Comparison of ENCODE assay signal across 12 cellular contexts in genomic region chr2:25980951-25981350, GRCh38. TPM values are rescaled to one million over a fixed set of nuclear protein-coding genes. Genes with fewer than 3 reads are reported as not detected.
A peak's percentile ranks its signal among the peaks of the same experiment; 100 is the strongest.
DNase-seq lines count a peak whose midpoint lies in the region; ATAC-seq and TF ChIP-seq lines count a peak whose summit lies in the region.
"Had no signal": no experiment of that assay in that cellular context is flagged by ENCODE, and none has a peak within 500 bp of the region (broad histone marks: within the 10 kb centered on the region; RNA-seq: fewer than 3 reads in every experiment).

No MANE protein-coding gene starts in this region.

- H3K9ac ChIP-seq in endodermal cell (ENCODE audit: extremely low read depth, low read length, poor library complexity, severe bottlenecking) (no peak overlapping the region), neural cell (ENCODE audit: low read length) (peak overlapping the region; percentile 99)

- H3K79me2 ChIP-seq in neural cell (replicated peaks; ENCODE audit: insufficient read depth, low read length): peaks cover 58% of the 10 kb centered on the region
- H3K79me2 ChIP-seq in OCI-LY7 (ENCODE audit: insufficient read depth, low read depth, low read length): no peaks in the 10 kb centered on the region

- TF ChIP-seq EP300 in neural cell (conservative IDR thresholded peaks at IDR 0.05; ENCODE audit: poor library complexity, severe bottlenecking): no peak

- H3K36me3 Mint-ChIP-seq in Caco-2 (ENCODE audit: insufficient read depth, unreplicated experiment): no peaks in the 10 kb centered on the region
- peaks cover 1% of the 10 kb centered on the region for H3K36me3 Mint-ChIP-seq in IgD-negative memory B cell
- peaks cover 15% of the 10 kb centered on the region for H3K36me3 Mint-ChIP-seq in endodermal cell (ENCODE audit: low read depth)
- peaks cover 5 to 6% of the 10 kb centered on the region in 2 donors for H3K36me3 Mint-ChIP-seq in CD14-positive monocyte

- H3K9me2 ChIP-seq in neural cell (ENCODE audit: insufficient read depth, low read length) (no peaks in the 10 kb centered on the region), OCI-LY7 (ENCODE audit: insufficient read depth, low read length) (no peaks in the 10 kb centered on the region)

- ATAC-seq in body of pancreas: no peak
- no peak for ATAC-seq in heart right ventricle

- H3K36me3 ChIP-seq in Caco-2 (ENCODE audit: control insufficient read depth, insufficient read depth, low read length) (no peaks in the 10 kb centered on the region), endodermal cell (ENCODE audit: control insufficient read depth, insufficient read depth, low read length) (peaks cover 13% of the 10 kb centered on the region), neural cell (ENCODE audit: insufficient read depth, low read length) (peaks cover 7% of the 10 kb centered on the region), body of pancreas (replicated peaks in 1 of 2; ENCODE audit: insufficient read depth in 1 of 2, low read depth in 2 of 2) (no peaks in the 10 kb centered on the region), OCI-LY7 (ENCODE audit: insufficient read depth, low read length) (no peaks in the 10 kb centered on the region), heart right ventricle (peaks cover 0 to 2% (median 0%) of the 10 kb centered on the region in 9 donors)
- H3K36me3 ChIP-seq: lower lobe of right lung had no signal

- peaks cover 26% of the 10 kb centered on the region for H3K4me1 Mint-ChIP-seq in Caco-2 (ENCODE audit: low read depth, unreplicated experiment)
- peaks cover 0 to 10% (median 5%) of the 10 kb centered on the region in 3 donors for H3K4me1 Mint-ChIP-seq in IgD-negative memory B cell
- H3K4me1 Mint-ChIP-seq in endodermal cell: peaks cover 50% of the 10 kb centered on the region
- peaks cover 31% of the 10 kb centered on the region for H3K4me1 Mint-ChIP-seq in CD14-positive monocyte

- H3K9me3 Mint-ChIP-seq in Caco-2 (ENCODE audit: unreplicated experiment) (no peaks in the 10 kb centered on the region), IgD-negative memory B cell (peaks cover 0 to 1% (median 0%) of the 10 kb centered on the region in 3 donors), endodermal cell (no peaks in the 10 kb centered on the region), CD14-positive monocyte (peaks cover 0 to 3% (median 0%) of the 10 kb centered on the region in 7 donors)

- H3F3A ChIP-seq in neural cell (ENCODE audit: insufficient read depth, low read length, poor library complexity, severe bottlenecking): no peaks in the 10 kb centered on the region

- TF ChIP-seq RAD21 in neural cell (conservative IDR thresholded peaks at IDR 0.05): no peak

- POLR2A ChIA-PET in Caco-2 (lab: Charles Lee): interaction anchor here (0.6 kb wide), 1 partner anchor 53 kb away, joined by 3 read pairs; the partner anchor contains the start of gene RAB10
- POLR2A ChIA-PET in OCI-LY7 (lab: Charles Lee): interaction anchor here (0.6 kb wide), 1 partner anchor 164 kb away, joined by 4 read pairs; no protein-coding TSS in a partner anchor

- no peaks in the 10 kb centered on the region for H3K27me3 ChIP-seq in Caco-2 (replicated peaks; ENCODE audit: control insufficient read depth, insufficient read depth, low read length)
- no peaks in the 10 kb centered on the region for H3K27me3 ChIP-seq in endodermal cell (ENCODE audit: control insufficient read depth, insufficient read depth, low read length, poor library complexity, severe bottlenecking)
- H3K27me3 ChIP-seq in neural cell (ENCODE audit: insufficient read depth, low read depth, low read length): no peaks in the 10 kb centered on the region
- H3K27me3 ChIP-seq in body of pancreas: no peaks in the 10 kb centered on the region
- H3K27me3 ChIP-seq in heart right ventricle: no peaks in the 10 kb centered on the region
- H3K27me3 ChIP-seq: gastroesophageal sphincter had no signal

- WGBS in endodermal cell (ENCODE audit: insufficient coverage in 1 of 2, insufficient read length in 1 of 2), 2 experiments: 94 to 96% methylated on average over 8 to 14 of the region's 14 CpGs
- WGBS in body of pancreas, 2 donors: 89 to 97% methylated on average over 12 to 14 of the region's 14 CpGs
- WGBS in heart right ventricle, 2 donors: 98 to 99% methylated on average over 13 to 14 of the region's 14 CpGs

- H3K27me3 Mint-ChIP-seq in Caco-2 (ENCODE audit: insufficient read depth, unreplicated experiment) (no peaks in the 10 kb centered on the region), IgD-negative memory B cell (no peaks in the 10 kb centered on the region), endodermal cell (ENCODE audit: insufficient read depth) (no peaks in the 10 kb centered on the region), CD14-positive monocyte (ENCODE audit: low read depth in 3 of 3) (peaks cover 0 to 11% (median 7%) of the 10 kb centered on the region in 3 donors)

- TF ChIP-seq CTCF in Caco-2 (IDR thresholded peaks at IDR 0.05; ENCODE audit: insufficient read depth in 1 of 2, low read depth in 1 of 2, low read length in 1 of 2, severe bottlenecking in 1 of 2, unreplicated experiment in 1 of 2): no peak
- no peak for TF ChIP-seq CTCF in endodermal cell (conservative IDR thresholded peaks at IDR 0.05)
- no peak for TF ChIP-seq CTCF in neural cell (IDR thresholded peaks at IDR 0.05; ENCODE audit: poor library complexity, severe bottlenecking)
- no peak for TF ChIP-seq CTCF in body of pancreas (IDR thresholded peaks at IDR 0.05)
- no peak for TF ChIP-seq CTCF in CD14-positive monocyte (IDR thresholded peaks at IDR 0.05)
- no peak for TF ChIP-seq CTCF in OCI-LY7 (conservative IDR thresholded peaks at IDR 0.05; ENCODE audit: low read length)
- no peak for TF ChIP-seq CTCF in heart right ventricle (IDR thresholded peaks at IDR 0.05)

- H2AFZ ChIP-seq in neural cell (ENCODE audit: low read depth, low read length) (no peak overlapping the region), OCI-LY7 (ENCODE audit: low read length) (no peak overlapping the region)

- H3K4me2 ChIP-seq in neural cell (ENCODE audit: low read length): peak overlapping the region; percentile 98
- no peak overlapping the region for H3K4me2 ChIP-seq in OCI-LY7 (ENCODE audit: low read length)

- H3K9me3 ChIP-seq in Caco-2 (no peaks in the 10 kb centered on the region), endodermal cell (ENCODE audit: control insufficient read depth, low read length) (no peaks in the 10 kb centered on the region), neural cell (ENCODE audit: low read length) (no peaks in the 10 kb centered on the region), body of pancreas (no peaks in the 10 kb centered on the region), OCI-LY7 (ENCODE audit: low read length) (no peaks in the 10 kb centered on the region), heart right ventricle (no peaks in the 10 kb centered on the region)
- H3K9me3 ChIP-seq: gastroesophageal sphincter, lower lobe of right lung had no signal

- H3K4me3 ChIP-seq in Caco-2 (ENCODE audit: low read depth, low read length): no peak overlapping the region
- no peak overlapping the region for H3K4me3 ChIP-seq in endodermal cell (ENCODE audit: low read length)
- H3K4me3 ChIP-seq in neural cell (ENCODE audit: low read length): peak overlapping the region; percentile 89
- no peak overlapping the region for H3K4me3 ChIP-seq in body of pancreas
- no peak overlapping the region for H3K4me3 ChIP-seq in OCI-LY7 (ENCODE audit: low read depth, low read length, poor library complexity, severe bottlenecking)
- H3K4me3 ChIP-seq in heart right ventricle: peak overlapping the region in 1 of 10 donors; percentile 90

- H3K4me1 ChIP-seq in Caco-2 (peaks cover 27% of the 10 kb centered on the region), endodermal cell (ENCODE audit: control insufficient read depth, insufficient read depth, low read length) (peaks cover 25% of the 10 kb centered on the region), body of pancreas (peaks cover 13% of the 10 kb centered on the region), OCI-LY7 (ENCODE audit: insufficient read depth, low read length, poor library complexity, severe bottlenecking) (peaks cover 7% of the 10 kb centered on the region), heart right ventricle (peaks cover 0 to 48% (median 15%) of the 10 kb centered on the region in 9 donors)

- no peak overlapping the region for H3K27ac ChIP-seq in endodermal cell (ENCODE audit: low read depth, low read length)
- peak overlapping the region; percentile 96 for H3K27ac ChIP-seq in neural cell (ENCODE audit: low read length)
- H3K27ac ChIP-seq in body of pancreas: no peak overlapping the region
- H3K27ac ChIP-seq in OCI-LY7 (ENCODE audit: low read depth, low read length, poor library complexity, severe bottlenecking): no peak overlapping the region
- H3K27ac ChIP-seq in heart right ventricle: no peak overlapping the region
- H3K27ac ChIP-seq: lower lobe of right lung had no signal

- CTCF ChIA-PET in Caco-2 (lab: Charles Lee) (no interaction called here), OCI-LY7 (lab: Charles Lee; ENCODE audit: unreplicated experiment) (no interaction called here)

- no peak overlapping the region for H3K27ac Mint-ChIP-seq in Caco-2 (ENCODE audit: unreplicated experiment)
- no peak overlapping the region for H3K27ac Mint-ChIP-seq in IgD-negative memory B cell
- no peak overlapping the region for H3K27ac Mint-ChIP-seq in endodermal cell
- no peak overlapping the region for H3K27ac Mint-ChIP-seq in CD14-positive monocyte

- no peak for TF ChIP-seq POLR2A in body of pancreas (IDR thresholded peaks at IDR 0.05)

- DNase-seq in Caco-2 (no peak), endodermal cell (no peak), body of pancreas (no peak), CD14-positive monocyte (ENCODE audit: low spot score) (no peak), OCI-LY7 (ENCODE audit: low spot score) (no peak), heart right ventricle (no peak)
- DNase-seq: lower lobe of right lung; NCI-H1436 treated with DMSO at 0.1 percent for 48 hours; NK-92 treated with Interleukin-12 subunit alpha and Interleukin-12 subunit beta, amount 100 ng/mL, for 24 hours had no signal

- peak overlapping the region; percentile 68 for H3K4me3 Mint-ChIP-seq in Caco-2 (ENCODE audit: unreplicated experiment)
- H3K4me3 Mint-ChIP-seq in IgD-negative memory B cell: peak overlapping the region; percentile 43 to 95 (median 62)
- H3K4me3 Mint-ChIP-seq in endodermal cell: peak overlapping the region; percentile 66
- H3K4me3 Mint-ChIP-seq in CD14-positive monocyte: peak overlapping the region in 1 of 2 donors; percentile 43

- BruUV-seq in Caco-2 (replicated peaks; lab: Mats Ljungman, UMichigan) (no TSS peak), OCI-LY7 (replicated peaks; lab: Mats Ljungman, UMichigan) (no TSS peak)

- no peaks in the 10 kb centered on the region for H4K20me1 ChIP-seq in neural cell (ENCODE audit: insufficient read depth)
- no peaks in the 10 kb centered on the region for H4K20me1 ChIP-seq in OCI-LY7 (ENCODE audit: insufficient read depth, low read length)

- intact Hi-C loops in Caco-2 (cut with micrococcal nuclease; ENCODE audit: unreplicated experiment): no loop called here
- intact Hi-C loops in body of pancreas (cut with DNase I): loop anchor here (10.0 kb wide), 1 partner anchor 164 kb away; no protein-coding TSS in a partner anchor
- intact Hi-C loops in CD14-positive monocyte (cut with micrococcal nuclease): no loop called here
- intact Hi-C loops in OCI-LY7 (cut with micrococcal nuclease; ENCODE audit: unreplicated experiment): no loop called here
- intact Hi-C loops in heart right ventricle (cut with DNase I): loop anchor here in 1 of 10 donors (2.0 kb wide), 1 partner anchor 18 kb away; no protein-coding TSS in a partner anchor

RNA-seq across cellular contexts. Expression of gene KIF3C, which starts 1.3 kb away (rescaled TPM):
- total RNA-seq in Caco-2 (2022) (7.1 and 9.2 TPM in 2 replicates), endodermal cell (10 to 100 TPM; 42.9 to 51.4 TPM), body of pancreas (1 to 10 TPM in 1 of 2 donors, under 1 TPM in 1; 0.99 to 3.1 TPM), OCI-LY7 (2022) (10.5 and 11.4 TPM in 2 replicates), heart right ventricle (1 to 10 TPM; 1.4 to 4.2 (median 2.7) TPM)
- polyA plus RNA-seq in IgD-negative memory B cell (0.31 TPM), neural cell (53.6 and 65.3 TPM in 2 replicates), CD14-positive monocyte (under 1 TPM; 0.28 to 0.47 TPM), heart right ventricle (1 to 10 TPM; 1.1 to 1.2 TPM)
- 47.4 TPM for polyA plus RNA-seq in endodermal cell (2013, experiment 1 of 2)
- polyA plus RNA-seq in endodermal cell (2013, experiment 2 of 2): 43.6 TPM
- polyA minus RNA-seq in neural cell: 141 and 147 TPM in 2 replicates
- total RNA-seq in OCI-LY7 (2014; rRNA removed; shearing (Covaris generic)): 3.8 and 4.0 TPM in 2 replicates

RNA-seq across cellular contexts. Expression of gene RAB10, which starts 52.9 kb away (rescaled TPM):
- 203 and 213 TPM in 2 replicates for total RNA-seq in Caco-2 (2022)
- 86.1 TPM for polyA plus RNA-seq in IgD-negative memory B cell
- 100 to 1,000 TPM; 115 to 121 TPM for total RNA-seq in endodermal cell
- polyA plus RNA-seq in endodermal cell (2013, experiment 1 of 2): 102 TPM
- 95.8 TPM for polyA plus RNA-seq in endodermal cell (2013, experiment 2 of 2)
- polyA plus RNA-seq in neural cell: 151 and 169 TPM in 2 replicates
- polyA minus RNA-seq in neural cell: 193 and 207 TPM in 2 replicates
- total RNA-seq in body of pancreas: 100 to 1,000 TPM in 1 of 2 donors, 10 to 100 TPM in 1; 41.5 to 115 TPM
- polyA plus RNA-seq in CD14-positive monocyte: 100 to 1,000 TPM; 202 to 258 TPM
- 58.3 and 109 TPM in 2 replicates for total RNA-seq in OCI-LY7 (2014; rRNA removed; shearing (Covaris generic))
- total RNA-seq in OCI-LY7 (2022): 83.9 and 96.7 TPM in 2 replicates
- total RNA-seq in heart right ventricle: 100 to 1,000 TPM in 4 of 10 donors, 10 to 100 TPM in 6; 86.4 to 110 (median 94.9) TPM
- 10 to 100 TPM; 32.2 to 47.6 TPM for polyA plus RNA-seq in heart right ventricle
